12 cellular contexts compared by ENCODE assay signal in the genomic region with DNA sequence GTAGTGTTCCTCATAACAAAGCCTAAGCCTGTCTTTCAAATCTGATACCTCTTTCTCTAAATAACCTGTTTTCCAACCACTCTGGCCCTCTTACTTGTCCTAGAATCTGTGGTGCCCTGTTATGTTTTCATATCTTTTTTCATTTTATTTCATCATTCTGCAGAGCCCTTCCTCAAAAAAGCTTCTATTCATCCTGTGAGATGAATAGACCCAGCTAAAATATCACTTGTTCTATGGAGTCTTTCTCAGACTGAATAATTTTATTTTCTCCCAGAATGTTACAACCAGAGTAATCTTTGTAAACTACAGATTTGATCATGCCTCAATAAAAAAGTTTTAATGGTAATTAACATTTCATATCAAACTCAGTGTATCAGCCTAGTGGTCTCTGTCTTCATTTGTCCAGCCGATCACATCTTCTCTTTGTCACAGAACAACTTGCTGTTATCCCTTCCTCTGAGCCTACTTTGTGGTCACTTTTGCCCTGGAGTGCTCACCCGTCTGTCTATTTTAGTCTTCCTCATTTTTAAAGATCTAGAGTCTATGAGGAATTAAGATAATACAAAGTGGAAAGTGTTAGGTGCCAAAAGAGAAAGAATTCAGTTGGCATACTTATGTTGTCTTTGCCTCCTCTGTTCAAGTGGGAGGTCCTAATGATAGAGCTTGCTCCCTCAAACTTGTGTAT.
DNase-seq lines count a peak whose midpoint lies in the region; ATAC-seq, FAIRE-seq and TF ChIP-seq lines count a peak whose summit lies in the region.
"Had no signal": no experiment of that assay in that cellular context is flagged by ENCODE, and none has a peak within 500 bp of the region (broad histone marks: within the 10 kb centered on the region; RNA-seq: fewer than 3 reads in every experiment).

No MANE protein-coding gene starts in this region.

- no peak overlapping the region for H2AFZ ChIP-seq in PC-3 (ENCODE audit: low read length)

- H3K27me3 Mint-ChIP-seq in chondrocyte (ENCODE audit: low read depth) = no peaks in the 10 kb centered on the region

- TF ChIP-seq CTCF in PC-3 (conservative IDR thresholded peaks at IDR 0.05; ENCODE audit: low read depth, low read length) (no peak), chondrocyte (IDR thresholded peaks at IDR 0.05) (no peak)

- CTCF ChIA-PET in PC-3 (lab: Charles Lee) = no interaction called here

- H3K9me3 Mint-ChIP-seq in chondrocyte (ENCODE audit: low read depth) = no peaks in the 10 kb centered on the region

- H3K4me2 ChIP-seq in BLaER1 treated with 17β-estradiol and CSF1 and Interleukin-3, amounts not matched to agents 10 nM and 100 nM = peak overlapping the region; percentile 76 to 94 (median 82)
- H3K4me2 ChIP-seq in PC-3 (ENCODE audit: low read length) = peak overlapping the region; percentile 47; the same call in 1 of the 2 replicates

- peaks cover 4 to 58% (median 28%) of the 10 kb centered on the region in 11 experiments; a peak in 18 of 22 replicates for H3K36me3 ChIP-seq in BLaER1 treated with 17β-estradiol and CSF1 and Interleukin-3, amounts not matched to agents 10 nM and 100 nM
- H3K36me3 ChIP-seq in PC-3 (ENCODE audit: low read depth, low read length) = no peaks in the 10 kb centered on the region

- peak; percentile 64 for FAIRE-seq in GM18507 (lab: Jason Lieb, UNC)

- peak overlapping the region; percentile 92 for H3K27ac Mint-ChIP-seq in chondrocyte (ENCODE audit: unreplicated experiment)

- peaks cover 5% of the 10 kb centered on the region for H3F3A ChIP-seq in PC-3 (ENCODE audit: low read length, unreplicated experiment)

- no peaks in the 10 kb centered on the region for H3K9me2 ChIP-seq in PC-3 (replicated peaks; ENCODE audit: low read length)

- POLR2A ChIA-PET in PC-3 (lab: Charles Lee; ENCODE audit: unreplicated experiment) = no interaction called here

- H3K9me3 ChIP-seq in BLaER1 treated with 17β-estradiol and CSF1 and Interleukin-3, amounts not matched to agents 10 nM and 100 nM (replicated peaks in 1 of 11) = peaks cover under 1 to 16% (median 8%) of the 10 kb centered on the region in 11 experiments; a peak in 14 of 22 replicates
- no peaks in the 10 kb centered on the region for H3K9me3 ChIP-seq in PC-3 (ENCODE audit: low read length)

- intact Hi-C loops in PC-3 (cut with micrococcal nuclease) = no loop called here

- H3K27ac ChIP-seq in BLaER1 treated with 17β-estradiol and CSF1 and Interleukin-3, amounts not matched to agents 10 nM and 100 nM = peak overlapping the region; percentile 27 to 94 (median 87); a peak in 21 of 22 replicates
- peak overlapping the region; percentile 48 for H3K27ac ChIP-seq in PC-3 (ENCODE audit: low read length)

- DNase-seq in GM18507 (ENCODE audit: extremely low spot score, insufficient read length, low read depth) = no peak
- DNase-seq in PC-3 = no peak
- no peak for DNase-seq in chondrocyte (ENCODE audit: low spot score)
- no peak for DNase-seq in NCI-H345 (lab: John Stamatoyannopoulos, UW)
- DNase-seq in dermis blood vessel endothelial cell = no peak
- DNase-seq: activated effector memory CD4-positive, alpha-beta T cell treated with anti-CD3 and anti-CD28 coated beads, Interleukin-2, amount 50 U/mL, for 16 hours; kidney glomerular epithelial cell; NCI-H1105 treated with DMSO at 0.1 percent for 48 hours had no signal

- peak overlapping the region in 10 of 11 experiments; percentile 13 to 84 (median 74); a peak in 19 of 22 replicates for H3K9ac ChIP-seq in BLaER1 treated with 17β-estradiol and CSF1 and Interleukin-3, amounts not matched to agents 10 nM and 100 nM
- H3K9ac ChIP-seq in PC-3 (ENCODE audit: low read length) = no peak overlapping the region

- no peaks in the 10 kb centered on the region for H3K79me2 ChIP-seq in PC-3 (ENCODE audit: low read length)

- peaks cover 0 to 9% (median 0%) of the 10 kb centered on the region in 11 experiments; a peak in 1 of 22 replicates for H3K27me3 ChIP-seq in BLaER1 treated with 17β-estradiol and CSF1 and Interleukin-3, amounts not matched to agents 10 nM and 100 nM
- H3K27me3 ChIP-seq in PC-3 (ENCODE audit: low read length) = no peaks in the 10 kb centered on the region

- ATAC-seq in PC-3 (no peak), HG02852 (IDR thresholded peaks at IDR 0.05; ENCODE audit: unreplicated experiment) (no peak), GM19035 (IDR thresholded peaks at IDR 0.05; ENCODE audit: unreplicated experiment) (no peak)

- peak overlapping the region in 8 of 10 experiments; percentile 21 to 48 (median 36); a peak in 13 of 20 replicates for H3K4me3 ChIP-seq in BLaER1 treated with 17β-estradiol and CSF1 and Interleukin-3, amounts not matched to agents 10 nM and 100 nM
- H3K4me3 ChIP-seq in PC-3 (ENCODE audit: low read length) = no peak overlapping the region

- peaks cover 44% of the 10 kb centered on the region for H3K4me1 Mint-ChIP-seq in chondrocyte (ENCODE audit: low read depth)

- no peaks in the 10 kb centered on the region for H3K36me3 Mint-ChIP-seq in chondrocyte (ENCODE audit: low read depth)

- peaks cover 0 to 56% (median 0%) of the 10 kb centered on the region in 11 experiments; a peak in 3 of 22 replicates for H4K20me1 ChIP-seq in BLaER1 treated with 17β-estradiol and CSF1 and Interleukin-3, amounts not matched to agents 10 nM and 100 nM
- H4K20me1 ChIP-seq in PC-3 (ENCODE audit: low read length) = no peaks in the 10 kb centered on the region

- H3K4me3 Mint-ChIP-seq in chondrocyte (ENCODE audit: unreplicated experiment) = peak overlapping the region; percentile 5
- H3K4me3 Mint-ChIP-seq: neural crest cell had no signal

- H3K4me1 ChIP-seq in BLaER1 treated with 17β-estradiol and CSF1 and Interleukin-3, amounts not matched to agents 10 nM and 100 nM = peaks cover 56 to 90% (median 80%) of the 10 kb centered on the region in 10 experiments
- peaks cover 27% of the 10 kb centered on the region for H3K4me1 ChIP-seq in PC-3 (ENCODE audit: insufficient read depth, low read length)

- BruUV-seq in PC-3 (replicated peaks; lab: Mats Ljungman, UMichigan) = no TSS peak
